Comparison of ENCODE assay signal across 8 cellular contexts in genomic region chr19:29843180-29844051, GRCh38. TPM values are rescaled to one million over a fixed set of nuclear protein-coding genes. Genes with fewer than 3 reads are reported as not detected.
DNase-seq lines count a peak whose midpoint lies in the region; ATAC-seq and TF ChIP-seq lines count a peak whose summit lies in the region.

No MANE protein-coding gene starts in this region.

- no peaks in the 10 kb centered on the region for H3K36me3 ChIP-seq in heart right ventricle

- peaks cover 2 to 27% (median 24%) of the 10 kb centered on the region in 9 donors for H3K4me1 ChIP-seq in heart right ventricle

- WGBS in heart right ventricle, 2 donors = 5 to 6% methylated on average over 46 to 48 of the region's 48 CpGs

- peak; percentile 27 for DNase-seq in SIG-M5 treated with dmso at 0.1 percent for 504 hours (lab: John Stamatoyannopoulos, UW; ENCODE audit: unreplicated experiment)
- DNase-seq in SIG-M5 (lab: John Stamatoyannopoulos, UW) = no peak
- DNase-seq in activated CD4-positive, alpha-beta memory T cell treated with anti-CD3 and anti-CD28 coated beads, Interleukin-2, amount 10 ng/mL, durations not matched to agents 7 days and 5 days = peak; percentile 28
- DNase-seq in heart right ventricle = peak; percentile 29 to 40
- no peak for DNase-seq in retinal pigment epithelial cell (ENCODE audit: low read depth)
- no peak for DNase-seq in NCI-H345 treated with DMSO at 0.1 percent for 48 hours (lab: John Stamatoyannopoulos, UW; ENCODE audit: unreplicated experiment)
- no peak for DNase-seq in KBM-7

- H3K27me3 Mint-ChIP-seq in activated CD4-positive, alpha-beta memory T cell treated with anti-CD3 and anti-CD28 coated beads, Interleukin-2, amount 10 ng/mL, durations not matched to agents 7 days and 5 days = peaks cover 9% of the 10 kb centered on the region

- CTCF ChIA-PET in activated CD4-positive, alpha-beta memory T cell treated with anti-CD3 and anti-CD28 coated beads, Interleukin-2, amount 10 ng/mL, durations not matched to agents 7 days and 5 days (lab: Charles Lee) = interaction anchor here (1.0 to 2.3 kb wide), 6 partner anchors 15 to 127 kb away, joined by 3 to 7 read pairs (median 4); no protein-coding TSS in a partner anchor

- TF ChIP-seq CTCF in heart right ventricle (IDR thresholded peaks at IDR 0.05) (no peak), retinal pigment epithelial cell (conservative IDR thresholded peaks at IDR 0.05; ENCODE audit: low read depth, low read length) (no peak)

- peaks cover 20% of the 10 kb centered on the region for H3K4me1 Mint-ChIP-seq in activated CD4-positive, alpha-beta memory T cell treated with anti-CD3 and anti-CD28 coated beads, Interleukin-2, amount 10 ng/mL, durations not matched to agents 7 days and 5 days

- intact Hi-C loops in heart right ventricle (cut with DNase I) = loop anchor here in 4 of 10 donors (2.0 kb wide), 2 partner anchors 31 to 33 kb away; partner anchors contain the start of gene CCNE1 (in 3 of the 4)

- in situ Hi-C loops in KBM-7 (cut with MboI; ENCODE audit: low pct_unique_long_range_greater_than_20kb, low sequenced_read_pairs) = no loop called here

- H3K36me3 Mint-ChIP-seq in activated CD4-positive, alpha-beta memory T cell treated with anti-CD3 and anti-CD28 coated beads, Interleukin-2, amount 10 ng/mL, durations not matched to agents 7 days and 5 days (ENCODE audit: low read depth) = no peaks in the 10 kb centered on the region

- H3K27ac Mint-ChIP-seq in activated CD4-positive, alpha-beta memory T cell treated with anti-CD3 and anti-CD28 coated beads, Interleukin-2, amount 10 ng/mL, durations not matched to agents 7 days and 5 days = no peak overlapping the region

- POLR2A ChIA-PET in activated CD4-positive, alpha-beta memory T cell treated with anti-CD3 and anti-CD28 coated beads, Interleukin-2, amount 10 ng/mL, durations not matched to agents 7 days and 5 days (lab: Charles Lee) = interaction anchor here (0.6 to 7.2 kb wide), 8 partner anchors 13 to 130 kb away, joined by 3 to 43 read pairs (median 4); partner anchors contain the start of genes C19orf12 and URI1

- H3K27me3 ChIP-seq in heart right ventricle = peaks cover 0 to 17% (median 5%) of the 10 kb centered on the region in 7 donors

- H3K4me3 ChIP-seq in heart right ventricle (peak overlapping the region in 9 of 10 donors; percentile 15 to 94 (median 72)), retinal pigment epithelial cell (ENCODE audit: low read length) (peak overlapping the region; percentile 38)

- peak overlapping the region in 6 of 10 donors; percentile 16 to 73 (median 36) for H3K27ac ChIP-seq in heart right ventricle

- H3K9me3 Mint-ChIP-seq in activated CD4-positive, alpha-beta memory T cell treated with anti-CD3 and anti-CD28 coated beads, Interleukin-2, amount 10 ng/mL, durations not matched to agents 7 days and 5 days = no peaks in the 10 kb centered on the region

- peak in 4 of 8 donors; percentile 7 to 26 (median 17) for ATAC-seq in heart right ventricle
- no peak for ATAC-seq in HG03139 (IDR thresholded peaks at IDR 0.05; ENCODE audit: unreplicated experiment)

- H3K4me3 Mint-ChIP-seq in activated CD4-positive, alpha-beta memory T cell treated with anti-CD3 and anti-CD28 coated beads, Interleukin-2, amount 10 ng/mL, durations not matched to agents 7 days and 5 days = peak overlapping the region; percentile 65

- H3K9me3 ChIP-seq in heart right ventricle = no peaks in the 10 kb centered on the region

RNA-seq across cellular contexts. Expression of gene CCNE1, which starts 31.6 kb away (rescaled TPM):
- total RNA-seq in activated CD4-positive, alpha-beta memory T cell treated with anti-CD3 and anti-CD28 coated beads, Interleukin-2, amount 10 ng/mL, durations not matched to agents 7 days and 5 days = 10 to 100 TPM; 24.8 to 26.3 TPM
- total RNA-seq in heart right ventricle = 1 to 10 TPM; 1.4 to 4.0 (median 2.7) TPM
- polyA plus RNA-seq in heart right ventricle = 1 to 10 TPM; 1.8 to 2.1 TPM

Comparison
In these comparisons a context has a peak if more than half of its experiments do, and no peak if none do; other contexts are left out.
1. DNase-seq: peak in SIG-M5 treated with dmso at 0.1 percent for 504 hours (single experiment), activated CD4-positive, alpha-beta memory T cell treated with anti-CD3 and anti-CD28 coated beads, Interleukin-2, amount 10 ng/mL, durations not matched to agents 7 days and 5 days (single experiment) and heart right ventricle (2 of 2); none in SIG-M5 (single experiment), retinal pigment epithelial cell (single experiment), NCI-H345 treated with DMSO at 0.1 percent for 48 hours (single experiment) and KBM-7 (single experiment).
2. RNA of gene CCNE1, which starts 31.6 kb away (total RNA-seq): 24.8 to 26.3 TPM in activated CD4-positive, alpha-beta memory T cell treated with anti-CD3 and anti-CD28 coated beads, Interleukin-2, amount 10 ng/mL, durations not matched to agents 7 days and 5 days; 1.4 to 4.0 TPM in heart right ventricle; every median in the first group is over 4 times any median in the second.